Comparison of ENCODE assay signal across 9 cellular contexts in the genomic region with DNA sequence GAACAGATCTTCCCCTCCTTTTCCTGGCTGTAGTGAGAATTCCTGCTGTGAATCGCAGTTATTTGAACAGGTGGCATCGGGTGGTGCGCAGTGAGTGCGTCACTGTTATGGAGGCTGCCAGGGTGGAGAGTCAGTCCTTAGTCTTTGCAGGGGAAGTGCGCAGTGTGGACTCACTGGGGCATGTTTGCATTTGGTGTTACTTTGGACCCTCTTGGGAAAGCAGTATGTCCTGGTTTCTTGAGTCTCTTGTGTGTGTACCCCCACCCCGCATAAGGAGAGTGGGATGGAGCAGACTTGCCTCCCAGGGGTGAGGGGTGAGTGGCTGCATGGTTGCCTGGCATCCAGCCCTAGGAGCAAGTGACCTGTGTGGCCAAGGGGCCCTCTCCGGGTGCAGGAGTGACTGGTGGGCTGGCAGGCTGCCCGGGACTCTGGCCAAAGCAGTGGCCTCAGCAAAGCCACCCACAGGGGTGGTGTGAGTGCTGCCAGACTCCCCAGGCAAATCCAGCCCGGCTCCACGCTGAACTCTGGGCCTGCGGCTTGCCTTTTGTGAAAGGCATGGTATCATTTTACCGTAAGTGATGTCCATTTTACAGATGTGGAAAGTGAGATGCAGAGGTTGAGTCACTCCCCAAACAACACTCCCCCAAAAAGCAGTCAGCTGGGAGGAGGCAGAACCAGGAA. TPM values are rescaled to one million over a fixed set of nuclear protein-coding genes. Genes with fewer than 3 reads are reported as not detected.
DNase-seq lines count a peak whose midpoint lies in the region; ATAC-seq, FAIRE-seq and TF ChIP-seq lines count a peak whose summit lies in the region.
"Had no signal": no experiment of that assay in that cellular context is flagged by ENCODE, and none has a peak within 500 bp of the region (broad histone marks: within the 10 kb centered on the region; RNA-seq: fewer than 3 reads in every experiment).

No MANE protein-coding gene starts in this region.

- peak overlapping the region; percentile 98 for H3K27ac ChIP-seq in A549
- H3K27ac ChIP-seq: BLaER1 had no signal

- peak overlapping the region; percentile 87 for H3K27ac Mint-ChIP-seq in mesothelial cell of epicardium

- H3K36me3 Mint-ChIP-seq in mesothelial cell of epicardium, result peaks cover 46% of the 10 kb centered on the region

- 0 out of 5 replicates have a peak, but pooled peaks of 1 of the 2 experiments have one; percentile 13 for TF ChIP-seq RAD21 in A549 (conservative IDR thresholded peaks at IDR 0.05 in 1 of 2, IDR thresholded peaks at IDR 0.05 in 1 of 2)

- peak; percentile 72 to 93 for DNase-seq in A549 (ENCODE audit: low read depth in 1 of 2, low spot score in 1 of 2)
- peak; percentile 67 for DNase-seq in NCI-H2029 (lab: John Stamatoyannopoulos, UW)
- peak; percentile 79 for DNase-seq in cerebellum (ENCODE audit: low spot score)
- DNase-seq in mesothelial cell of epicardium (ENCODE audit: low spot score in 2 of 2, unreplicated experiment in 2 of 2), result no peak
- no peak for DNase-seq in islet precursor cell

- H3K9me3 ChIP-seq in A549, result no peaks in the 10 kb centered on the region
- H3K9me3 ChIP-seq: BLaER1 had no signal

- FAIRE-seq in A549 (lab: Jason Lieb, UNC), result peak; percentile 28

- H3K27me3 Mint-ChIP-seq in mesothelial cell of epicardium (ENCODE audit: low read depth), result no peaks in the 10 kb centered on the region

- ATAC-seq in A549, result peak; percentile 72 to 73
- ATAC-seq in HG03196 (IDR thresholded peaks at IDR 0.05; ENCODE audit: unreplicated experiment), result no peak
- no peak for ATAC-seq in GM18505 (IDR thresholded peaks at IDR 0.05; ENCODE audit: unreplicated experiment)
- ATAC-seq in HG03139 (IDR thresholded peaks at IDR 0.05; ENCODE audit: unreplicated experiment), result no peak

- TF ChIP-seq POLR2A in A549 (IDR thresholded peaks at IDR 0.05; ENCODE audit: low read length) (no peak), GM18505 (IDR thresholded peaks at IDR 0.05; ENCODE audit: borderline replicate concordance, extremely low read depth, insufficient read depth, insufficient read length) (no peak)

- H3K4me1 ChIP-seq in A549, result peaks cover 98% of the 10 kb centered on the region
- H3K4me1 ChIP-seq: BLaER1 had no signal

- no peaks in the 10 kb centered on the region for H3K9me3 Mint-ChIP-seq in mesothelial cell of epicardium

- peak overlapping the region; percentile 70 for H3K4me2 ChIP-seq in A549
- H3K4me2 ChIP-seq: BLaER1 had no signal

- no peak overlapping the region for H3K4me3 Mint-ChIP-seq in mesothelial cell of epicardium

- TF ChIP-seq CTCF in A549 (IDR thresholded peaks at IDR 0.05) (no peak), mesothelial cell of epicardium (IDR thresholded peaks at IDR 0.05; ENCODE audit: unreplicated experiment) (no peak)

- 9% methylated on average over 8 of the region's 12 CpGs for WGBS in A549 (ENCODE audit: missing lambda C conversion rate)

- peaks cover 37% of the 10 kb centered on the region for H3K4me1 Mint-ChIP-seq in mesothelial cell of epicardium

- H3K4me3 ChIP-seq in A549, result peak overlapping the region; percentile 19; the same call in 2 of the 3 replicates
- H3K4me3 ChIP-seq: BLaER1 had no signal

- TF ChIP-seq EP300 in A549 (IDR thresholded peaks at IDR 0.05), result peak; percentile 76 to 86; a peak in 3 of 5 replicates

- CTCF ChIA-PET in A549 (lab: Yijun Ruan, JAX), result interaction anchor here (1.2 to 4.8 kb wide), 5 partner anchors 9 to 214 kb away, joined by 3 to 49 read pairs (median 5); no protein-coding TSS in a partner anchor

- POLR2A ChIA-PET in A549 (lab: Yijun Ruan, JAX), result interaction anchor here (0.6 kb wide), 1 partner anchor 965 kb away, joined by 3 read pairs; no protein-coding TSS in a partner anchor

TF ChIP-seq in A549, 52 proteins besides CTCF, POLR2A, EP300 and RAD21 (continues in another document):
- TF ChIP-seq JUN (IDR thresholded peaks at IDR 0.05), result peak; percentile 38 to 74; a peak in 2 of 5 replicates
- no peak for TF ChIP-seq RNF2 (IDR thresholded peaks at IDR 0.05; ENCODE audit: borderline replicate concordance, low read depth)
- TF ChIP-seq HOXB5 (CRISPR knock-in tag; IDR thresholded peaks at IDR 0.05), result peak; percentile 49; the same call in 1 of the 2 replicates
- no peak for TF ChIP-seq ZSCAN20 (CRISPR knock-in tag; IDR thresholded peaks at IDR 0.05)
- no peak for TF ChIP-seq MAFK (IDR thresholded peaks at IDR 0.05; ENCODE audit: partially characterized antibody)
- TF ChIP-seq POLR2AphosphoS2 (conservative IDR thresholded peaks at IDR 0.05; ENCODE audit: low read length), result peak; percentile 68; the same call in 1 of the 2 replicates
- TF ChIP-seq GATA3 (IDR thresholded peaks at IDR 0.05; ENCODE audit: borderline replicate concordance), result peak; percentile 78
- no peak for TF ChIP-seq KDM5A (IDR thresholded peaks at IDR 0.05)
- TF ChIP-seq MYC (IDR thresholded peaks at IDR 0.05; ENCODE audit: borderline replicate concordance, low read length), result 0 out of 2 replicates have a peak, but pooled peaks have one; percentile 59
- TF ChIP-seq NR3C1 (IDR thresholded peaks at IDR 0.05), result no peak
- TF ChIP-seq HEYL (CRISPR knock-in tag; IDR thresholded peaks at IDR 0.05), result no peak
- no peak for TF ChIP-seq HOXA7 (CRISPR knock-in tag; IDR thresholded peaks at IDR 0.05)
- TF ChIP-seq FOXS1 (CRISPR knock-in tag; IDR thresholded peaks at IDR 0.05), result no peak
- TF ChIP-seq EHMT2 (IDR thresholded peaks at IDR 0.05; ENCODE audit: low read depth), result no peak
- no peak for TF ChIP-seq CHD4 (IDR thresholded peaks at IDR 0.05; ENCODE audit: borderline replicate concordance)
- TF ChIP-seq, protein P1, sequence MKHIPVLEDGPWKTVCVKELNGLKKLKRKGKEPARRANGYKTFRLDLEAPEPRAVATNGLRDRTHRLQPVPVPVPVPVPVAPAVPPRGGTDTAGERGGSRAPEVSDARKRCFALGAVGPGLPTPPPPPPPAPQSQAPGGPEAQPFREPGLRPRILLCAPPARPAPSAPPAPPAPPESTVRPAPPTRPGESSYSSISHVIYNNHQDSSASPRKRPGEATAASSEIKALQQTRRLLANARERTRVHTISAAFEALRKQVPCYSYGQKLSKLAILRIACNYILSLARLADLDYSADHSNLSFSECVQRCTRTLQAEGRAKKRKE (CRISPR knock-in tag; IDR thresholded peaks at IDR 0.05; ENCODE audit: low read depth), result peak; percentile 78; the same call in 1 of the 2 replicates
- TF ChIP-seq FOSB (CRISPR knock-in tag; IDR thresholded peaks at IDR 0.05), result no peak
- no peak for TF ChIP-seq ZNF302 (CRISPR knock-in tag; IDR thresholded peaks at IDR 0.05)
- TF ChIP-seq, protein P2, sequence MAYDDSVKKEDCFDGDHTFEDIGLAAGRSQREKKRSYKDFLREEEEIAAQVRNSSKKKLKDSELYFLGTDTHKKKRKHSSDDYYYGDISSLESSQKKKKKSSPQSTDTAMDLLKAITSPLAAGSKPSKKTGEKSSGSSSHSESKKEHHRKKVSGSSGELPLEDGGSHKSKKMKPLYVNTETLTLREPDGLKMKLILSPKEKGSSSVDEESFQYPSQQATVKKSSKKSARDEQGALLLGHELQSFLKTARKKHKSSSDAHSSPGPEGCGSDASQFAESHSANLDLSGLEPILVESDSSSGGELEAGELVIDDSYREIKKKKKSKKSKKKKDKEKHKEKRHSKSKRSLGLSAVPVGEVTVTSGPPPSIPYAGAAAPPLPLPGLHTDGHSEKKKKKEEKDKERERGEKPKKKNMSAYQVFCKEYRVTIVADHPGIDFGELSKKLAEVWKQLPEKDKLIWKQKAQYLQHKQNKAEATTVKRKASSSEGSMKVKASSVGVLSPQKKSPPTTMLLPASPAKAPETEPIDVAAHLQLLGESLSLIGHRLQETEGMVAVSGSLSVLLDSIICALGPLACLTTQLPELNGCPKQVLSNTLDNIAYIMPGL (CRISPR knock-in tag; IDR thresholded peaks at IDR 0.05; ENCODE audit: borderline replicate concordance), result no peak
- no peak for TF ChIP-seq TFCP2L1 (CRISPR knock-in tag; IDR thresholded peaks at IDR 0.05)
- TF ChIP-seq FOSL2 (IDR thresholded peaks at IDR 0.05), result peak; percentile 25; the same call in 1 of the 2 replicates
- peak; percentile 70 for TF ChIP-seq FOSL2 (CRISPR knock-in tag; IDR thresholded peaks at IDR 0.05)
- TF ChIP-seq HOXB13 (CRISPR knock-in tag; IDR thresholded peaks at IDR 0.05; ENCODE audit: low read depth), result peak; percentile 30; the same call in 1 of the 2 replicates
- TF ChIP-seq ZC3H11A (IDR thresholded peaks at IDR 0.05), result no peak
- TF ChIP-seq, protein P3, sequence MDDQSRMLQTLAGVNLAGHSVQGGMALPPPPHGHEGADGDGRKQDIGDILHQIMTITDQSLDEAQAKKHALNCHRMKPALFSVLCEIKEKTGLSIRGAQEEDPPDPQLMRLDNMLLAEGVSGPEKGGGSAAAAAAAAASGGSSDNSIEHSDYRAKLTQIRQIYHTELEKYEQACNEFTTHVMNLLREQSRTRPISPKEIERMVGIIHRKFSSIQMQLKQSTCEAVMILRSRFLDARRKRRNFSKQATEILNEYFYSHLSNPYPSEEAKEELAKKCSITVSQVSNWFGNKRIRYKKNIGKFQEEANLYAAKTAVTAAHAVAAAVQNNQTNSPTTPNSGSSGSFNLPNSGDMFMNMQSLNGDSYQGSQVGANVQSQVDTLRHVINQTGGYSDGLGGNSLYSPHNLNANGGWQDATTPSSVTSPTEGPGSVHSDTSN (IDR thresholded peaks at IDR 0.05), result peak; percentile 70; the same call in 1 of the 2 replicates
- TF ChIP-seq, protein P4, sequence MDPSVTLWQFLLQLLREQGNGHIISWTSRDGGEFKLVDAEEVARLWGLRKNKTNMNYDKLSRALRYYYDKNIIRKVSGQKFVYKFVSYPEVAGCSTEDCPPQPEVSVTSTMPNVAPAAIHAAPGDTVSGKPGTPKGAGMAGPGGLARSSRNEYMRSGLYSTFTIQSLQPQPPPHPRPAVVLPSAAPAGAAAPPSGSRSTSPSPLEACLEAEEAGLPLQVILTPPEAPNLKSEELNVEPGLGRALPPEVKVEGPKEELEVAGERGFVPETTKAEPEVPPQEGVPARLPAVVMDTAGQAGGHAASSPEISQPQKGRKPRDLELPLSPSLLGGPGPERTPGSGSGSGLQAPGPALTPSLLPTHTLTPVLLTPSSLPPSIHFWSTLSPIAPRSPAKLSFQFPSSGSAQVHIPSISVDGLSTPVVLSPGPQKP (IDR thresholded peaks at IDR 0.05; ENCODE audit: low read depth, low read length), result no peak
- TF ChIP-seq BHLHE40 (IDR thresholded peaks at IDR 0.05; ENCODE audit: low read depth, low read length), result no peak
- no peak for TF ChIP-seq RARB (CRISPR knock-in tag; IDR thresholded peaks at IDR 0.05)

RNA-seq across cellular contexts. Expression of a gene that starts 46.4 kb away (rescaled TPM):
- polyA plus RNA-seq in A549 (2011; rRNA removed) (0.19 TPM in 1 of 2 replicates, not detected in the other), A549 (2017; fragmentation: RNase III; extraction: RNeasy Plus Mini Kit Qiagen cat#74134 plus additional on column Dnase treatment) (not detected in 3 replicates)
- polyA plus RNA-seq in A549 (2012; cell fraction: cytosol; rRNA removed), result 0.08 TPM in 1 of 2 replicates, not detected in the other
- not detected in 2 replicates for polyA plus RNA-seq in A549 (2012; cell fraction: nucleus; rRNA removed)
- polyA minus RNA-seq in A549 (2011; rRNA and poly(A)+ RNA removed), result 0.49 TPM in 1 of 2 replicates, not detected in the other
- total RNA-seq in cerebellum (0.54 TPM), mesothelial cell of epicardium (0.22 to 0.72 TPM (median 0.53 TPM) in 3 replicates)

Comparison
In these comparisons a context has a peak if more than half of its experiments do, and no peak if none do; other contexts are left out.
1. ATAC-seq: peak in A549 (2 of 2); none in HG03196 (single experiment), GM18505 (single experiment) and HG03139 (single experiment).
2. DNase-seq: peak in A549 (2 of 2), NCI-H2029 (single experiment) and cerebellum (single experiment); none in mesothelial cell of epicardium (0 of 2) and islet precursor cell (single experiment).